ENCODE assay signal across 8 cellular contexts in genomic region chr21:35400233-35400939, GRCh38.
DNase-seq lines count a peak whose midpoint lies in the region; ATAC-seq and TF ChIP-seq lines count a peak whose summit lies in the region.

No MANE protein-coding gene starts in this region.

- no peak overlapping the region for H2AFZ ChIP-seq in DND-41 (ENCODE audit: low read depth, low read length)
- no peak overlapping the region for H2AFZ ChIP-seq in parathyroid adenoma

- H3K79me2 ChIP-seq in DND-41 (ENCODE audit: insufficient read depth, low read length) (no peaks in the 10 kb centered on the region), parathyroid adenoma (no peaks in the 10 kb centered on the region)

- H3K27me3 ChIP-seq in DND-41 (ENCODE audit: insufficient read depth, low read length, poor library complexity) (no peaks in the 10 kb centered on the region), HL-60 (ENCODE audit: insufficient read depth, poor library complexity, severe bottlenecking) (no peaks in the 10 kb centered on the region), parathyroid adenoma (ENCODE audit: control insufficient read depth, insufficient read depth, low read length) (no peaks in the 10 kb centered on the region)

- H3K27ac ChIP-seq in DND-41 (ENCODE audit: low read length): 0 out of 2 replicates have a peak overlapping the region, but pooled peaks have one; percentile 15
- peak overlapping the region; percentile 51 for H3K27ac ChIP-seq in HL-60 (replicated peaks)
- H3K27ac ChIP-seq in parathyroid adenoma: no peak overlapping the region

- H3K36me3 ChIP-seq in DND-41 (ENCODE audit: insufficient read depth, low read length): no peaks in the 10 kb centered on the region
- no peaks in the 10 kb centered on the region for H3K36me3 ChIP-seq in parathyroid adenoma (ENCODE audit: control insufficient read depth, insufficient read depth, low read length)

- H3K4me1 ChIP-seq in DND-41 (ENCODE audit: insufficient read depth, low read length) (peaks cover 40% of the 10 kb centered on the region), parathyroid adenoma (no peaks in the 10 kb centered on the region)

- ATAC-seq in DND-41 (ENCODE audit: insufficient read depth, low read depth) (peak; percentile 76), GM18870 (IDR thresholded peaks at IDR 0.05; ENCODE audit: unreplicated experiment) (no peak), HG02970 (IDR thresholded peaks at IDR 0.05; ENCODE audit: low FRiP score, unreplicated experiment) (no peak)

- no peaks in the 10 kb centered on the region for H4K20me1 ChIP-seq in DND-41 (ENCODE audit: insufficient read depth, low read length)

- H3K4me2 ChIP-seq in DND-41 (ENCODE audit: insufficient read depth, low read length) (no peak overlapping the region), parathyroid adenoma (ENCODE audit: low read length) (no peak overlapping the region)

- TF ChIP-seq CTCF in DND-41 (IDR thresholded peaks at IDR 0.05; ENCODE audit: borderline replicate concordance, extremely low read depth, low read length, poor library complexity, severe bottlenecking): peak; percentile 70
- no peak for TF ChIP-seq CTCF in HL-60 (IDR thresholded peaks at IDR 0.05; ENCODE audit: insufficient read depth, low read length)
- TF ChIP-seq CTCF in parathyroid adenoma (IDR thresholded peaks at IDR 0.05): peak; percentile 12

- H3K9me3 ChIP-seq in DND-41 (ENCODE audit: insufficient read depth, low read length, severe bottlenecking) (no peaks in the 10 kb centered on the region), parathyroid adenoma (ENCODE audit: control insufficient read depth, low read length) (no peaks in the 10 kb centered on the region)

- no peak overlapping the region for H3K9ac ChIP-seq in DND-41 (ENCODE audit: low read depth, low read length)
- H3K9ac ChIP-seq in parathyroid adenoma: no peak overlapping the region

- DNase-seq in DND-41: peak; percentile 26
- peak in 1 of 2 experiments; percentile 62 for DNase-seq in HL-60 (ENCODE audit: low read depth in 1 of 2, low spot score in 1 of 2)
- DNase-seq in NCI-H82 treated with DMSO at 0.1 percent for 48 hours (lab: John Stamatoyannopoulos, UW; ENCODE audit: unreplicated experiment): peak; percentile 17
- DNase-seq in activated T-cell treated with anti-CD3 and anti-CD28 coated beads for 48 hours (ENCODE audit: low read depth): peak; percentile 1
- DNase-seq in fibroblast of the conjunctiva (ENCODE audit: low read depth): peak; percentile 69

- H3K4me3 ChIP-seq in DND-41 (ENCODE audit: low read depth in 1 of 2, low read length in 2 of 2) (no peak overlapping the region), HL-60 (replicated peaks; ENCODE audit: insufficient read depth, low read length) (no peak overlapping the region), parathyroid adenoma (ENCODE audit: low read depth, low read length) (no peak overlapping the region)
